Comparison of ENCODE assay signal across 20 cellular contexts in the genomic region with DNA sequence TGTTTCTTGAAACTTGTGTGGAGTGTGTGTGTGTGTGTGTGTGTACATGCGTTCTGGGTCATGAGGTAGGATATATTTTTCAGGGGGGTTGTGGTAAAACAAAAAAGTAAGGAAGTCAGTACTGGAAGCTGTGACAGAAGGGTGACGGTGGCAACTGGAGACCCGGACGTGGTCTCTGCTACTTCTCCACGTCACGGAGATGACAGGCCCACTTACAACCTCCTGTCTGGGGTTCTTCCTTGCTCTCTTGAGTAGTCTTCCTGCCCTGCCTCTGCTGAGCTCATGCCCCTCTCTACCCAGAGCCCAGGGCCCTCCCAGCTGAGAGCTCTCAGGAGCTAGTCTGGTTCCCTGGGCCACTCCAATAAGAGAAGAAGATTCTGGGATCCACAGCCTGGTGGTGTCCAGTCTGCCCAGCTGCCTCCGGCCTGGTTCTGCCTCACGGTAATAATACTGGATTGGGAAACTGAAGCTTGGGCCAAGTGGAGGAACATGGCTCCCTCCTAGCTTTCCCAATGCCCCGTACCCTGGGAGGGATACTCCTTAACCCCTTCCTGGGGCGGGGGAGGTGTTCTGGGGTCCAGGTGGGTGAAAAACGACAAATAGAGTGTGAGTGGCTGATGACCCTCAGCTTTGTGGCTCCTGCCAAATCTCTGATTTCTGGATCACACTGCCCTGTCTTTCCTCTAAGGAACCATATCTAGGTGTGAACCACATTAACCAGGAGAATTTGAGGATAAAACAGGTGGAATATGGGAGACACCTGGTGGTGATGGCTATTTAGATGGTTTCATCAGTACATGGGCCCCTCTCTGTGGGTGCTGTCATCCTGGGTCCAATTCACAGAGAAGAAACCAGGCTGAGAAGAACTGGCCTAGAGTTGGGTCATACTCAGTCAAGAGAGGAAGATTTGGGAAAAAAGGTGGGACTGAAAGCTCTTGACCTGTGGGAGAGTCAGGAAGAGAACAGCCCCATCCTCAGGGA. TPM values are rescaled to one million over a fixed set of nuclear protein-coding genes. Genes with fewer than 3 reads are reported as not detected.
DNase-seq lines count a peak whose midpoint lies in the region; ATAC-seq and TF ChIP-seq lines count a peak whose summit lies in the region.
"Had no signal": no experiment of that assay in that cellular context is flagged by ENCODE, and none has a peak within 500 bp of the region (broad histone marks: within the 10 kb centered on the region; RNA-seq: fewer than 3 reads in every experiment).

No MANE protein-coding gene starts in this region.

- intact Hi-C loops in activated CD8-positive, alpha-beta T cell treated with anti-CD3 and anti-CD28 coated beads for 36 hours (cut with micrococcal nuclease) = no loop called here
- intact Hi-C loops in HCT116 (cut with micrococcal nuclease) = no loop called here

- peak overlapping the region; percentile 72 for H3K27ac Mint-ChIP-seq in activated CD8-positive, alpha-beta T cell treated with anti-CD3 and anti-CD28 coated beads, Interleukin-2, amount 10 ng/mL, durations not matched to agents 7 days and 5 days
- H3K27ac Mint-ChIP-seq in activated CD8-positive, alpha-beta T cell treated with anti-CD3 and anti-CD28 coated beads for 36 hours = no peak overlapping the region
- H3K27ac Mint-ChIP-seq: CD8-positive, alpha-beta T cell; mesothelial cell of epicardium; stimulated activated naive CD8-positive, alpha-beta T cell treated with anti-CD3 and anti-CD28 coated beads, Interleukin-15, Interleukin-2, amounts not matched to agents 100 ng/mL and 50 ng/mL, for 24 hours had no signal

- no peak overlapping the region for H3K4me3 Mint-ChIP-seq in activated CD8-positive, alpha-beta T cell treated with anti-CD3 and anti-CD28 coated beads, Interleukin-2, amount 10 ng/mL, durations not matched to agents 7 days and 5 days
- no peak overlapping the region for H3K4me3 Mint-ChIP-seq in activated CD8-positive, alpha-beta T cell treated with anti-CD3 and anti-CD28 coated beads for 36 hours
- H3K4me3 Mint-ChIP-seq: CD8-positive, alpha-beta T cell; central memory CD8-positive, alpha-beta T cell; effector memory CD8-positive, alpha-beta T cell; mesothelial cell of epicardium; stimulated activated naive CD8-positive, alpha-beta T cell treated with anti-CD3 and anti-CD28 coated beads, Interleukin-15, Interleukin-2, amounts not matched to agents 100 ng/mL and 50 ng/mL, for 24 hours had no signal

- H3K4me3 ChIP-seq in HCT116 (replicated peaks in 1 of 2; ENCODE audit: low read depth in 1 of 2, low read length in 2 of 2) = no peak overlapping the region
- no peak overlapping the region for H3K4me3 ChIP-seq in neutrophil (ENCODE audit: low read depth in 1 of 2, low read length in 1 of 2)

- H3K27me3 Mint-ChIP-seq in activated CD8-positive, alpha-beta T cell treated with anti-CD3 and anti-CD28 coated beads, Interleukin-2, amount 10 ng/mL, durations not matched to agents 7 days and 5 days (ENCODE audit: low read depth) = no peaks in the 10 kb centered on the region
- H3K27me3 Mint-ChIP-seq in activated CD8-positive, alpha-beta T cell treated with anti-CD3 and anti-CD28 coated beads for 36 hours = no peaks in the 10 kb centered on the region
- H3K27me3 Mint-ChIP-seq: stimulated activated naive CD8-positive, alpha-beta T cell treated with anti-CD3 and anti-CD28 coated beads, Interleukin-15, Interleukin-2, amounts not matched to agents 100 ng/mL and 50 ng/mL, for 24 hours had no signal

- H2AFZ ChIP-seq in HCT116 (ENCODE audit: low read depth, low read length, poor library complexity, severe bottlenecking) = no peak overlapping the region

- CTCF ChIA-PET in activated CD8-positive, alpha-beta T cell treated with anti-CD3 and anti-CD28 coated beads, Interleukin-2, amount 10 ng/mL, durations not matched to agents 7 days and 5 days (lab: Charles Lee) = interaction anchor here (0.8 to 1.4 kb wide), 2 partner anchors 23 to 28 kb away, joined by 3 to 4 read pairs; no protein-coding TSS in a partner anchor
- CTCF ChIA-PET in activated CD8-positive, alpha-beta T cell treated with anti-CD3 and anti-CD28 coated beads for 36 hours (lab: Charles Lee) = interaction anchor here (1.1 to 1.7 kb wide), 2 partner anchors 20 to 28 kb away, joined by 3 to 7 read pairs; no protein-coding TSS in a partner anchor
- CTCF ChIA-PET in HCT116 (lab: Charles Lee) = interaction anchor here (0.8 to 1.7 kb wide), 3 partner anchors 22 to 265 kb away, joined by 3 to 6 read pairs (median 3); no protein-coding TSS in a partner anchor

- RAD21 ChIA-PET in HCT116 (lab: Charles Lee; ENCODE audit: low non-redundant PET in 1 of 2, low total read pairs in 2 of 2, uncharacterized antibody in 2 of 2, unreplicated experiment in 2 of 2) = interaction anchor here in 1 of 2 experiments (1.1 kb wide), 1 partner anchor 27 kb away, joined by 7 read pairs; the partner anchor contains the start of gene VEGFA

- no peaks in the 10 kb centered on the region for H3K9me2 ChIP-seq in HCT116 (ENCODE audit: insufficient read depth)

- BruUV-seq in HCT116 (replicated peaks; lab: Mats Ljungman, UMichigan) = no TSS peak

- H3K27me3 ChIP-seq in HCT116 (ENCODE audit: insufficient read depth, low read length) = no peaks in the 10 kb centered on the region
- H3K27me3 ChIP-seq in neutrophil = no peaks in the 10 kb centered on the region

- H3K9ac ChIP-seq in HCT116 (ENCODE audit: low read length) = no peak overlapping the region

- no peaks in the 10 kb centered on the region for H3K36me3 ChIP-seq in HCT116 (ENCODE audit: control insufficient read depth in 1 of 2, insufficient read depth in 2 of 2, low read length in 2 of 2)
- no peaks in the 10 kb centered on the region for H3K36me3 ChIP-seq in neutrophil
- H3K36me3 ChIP-seq: WERI-Rb-1 had no signal

- H3K79me2 ChIP-seq in HCT116 (ENCODE audit: insufficient read depth, low read length) = no peaks in the 10 kb centered on the region

- H3K27ac ChIP-seq in HCT116 (ENCODE audit: low read depth, low read length) = no peak overlapping the region
- H3K27ac ChIP-seq in neutrophil = peak overlapping the region; percentile 90
- H3K27ac ChIP-seq: WERI-Rb-1 had no signal

- peaks cover 30% of the 10 kb centered on the region for H3K4me1 Mint-ChIP-seq in activated CD8-positive, alpha-beta T cell treated with anti-CD3 and anti-CD28 coated beads, Interleukin-2, amount 10 ng/mL, durations not matched to agents 7 days and 5 days (ENCODE audit: low read depth)
- peaks cover 4% of the 10 kb centered on the region for H3K4me1 Mint-ChIP-seq in activated CD8-positive, alpha-beta T cell treated with anti-CD3 and anti-CD28 coated beads for 36 hours (ENCODE audit: low read depth)
- H3K4me1 Mint-ChIP-seq: central memory CD8-positive, alpha-beta T cell had no signal

- peak; percentile 33 for DNase-seq in activated CD8-positive, alpha-beta T cell treated with anti-CD3 and anti-CD28 coated beads, Interleukin-2, amount 10 ng/mL, durations not matched to agents 7 days and 5 days
- DNase-seq in activated CD8-positive, alpha-beta T cell treated with anti-CD3 and anti-CD28 coated beads for 36 hours = no peak
- no peak for DNase-seq in HCT116 (ENCODE audit: low read depth, low spot score)
- peak; percentile 46 for DNase-seq in UCSD-AML1 (lab: John Stamatoyannopoulos, UW; ENCODE audit: unreplicated experiment)
- DNase-seq: activated effector memory CD4-positive, alpha-beta T cell treated with Interleukin-2 at 50 U/mL for 16 hours; amygdala; CD8-positive, alpha-beta T cell; effector memory CD8-positive, alpha-beta T cell; EL; kidney glomerular epithelial cell; NCI-H1105 treated with DMSO at 0.1 percent for 48 hours; NCI-H748 treated with DMSO at 0.1 percent for 48 hours; WERI-Rb-1 had no signal

- no peak for TF ChIP-seq RAD21 in HCT116 (IDR thresholded peaks at IDR 0.05; ENCODE audit: low read depth)

- peak; percentile 21 for ATAC-seq in activated CD8-positive, alpha-beta T cell treated with anti-CD3 and anti-CD28 coated beads, Interleukin-2, amount 10 ng/mL, durations not matched to agents 7 days and 5 days
- ATAC-seq in activated CD8-positive, alpha-beta T cell treated with anti-CD3 and anti-CD28 coated beads for 36 hours = no peak
- ATAC-seq in HCT116 (no peak), HG03521 (IDR thresholded peaks at IDR 0.05; ENCODE audit: unreplicated experiment) (no peak), GM21825 (IDR thresholded peaks at IDR 0.05; ENCODE audit: unreplicated experiment) (no peak), GM18517 (IDR thresholded peaks at IDR 0.05; ENCODE audit: unreplicated experiment) (no peak)
- ATAC-seq: CD8-positive, alpha-beta T cell; effector memory CD8-positive, alpha-beta T cell had no signal

- H3K4me1 ChIP-seq in HCT116 (ENCODE audit: control insufficient read depth in 1 of 2, insufficient read depth in 2 of 2, low read length in 2 of 2) (peaks cover 24 to 37% of the 10 kb centered on the region in 2 experiments), neutrophil (ENCODE audit: control insufficient read depth in 1 of 2, insufficient read depth in 1 of 2, low read depth in 1 of 2, low read length in 1 of 2) (peaks cover 79 to 81% of the 10 kb centered on the region in 2 experiments)

- no peak overlapping the region for H3K4me2 ChIP-seq in HCT116 (ENCODE audit: low read length)

- H3K9me3 ChIP-seq in HCT116 (ENCODE audit: control insufficient read depth in 1 of 2, insufficient read depth in 1 of 2, low read depth in 1 of 2, low read length in 2 of 2) (no peaks in the 10 kb centered on the region), neutrophil (no peaks in the 10 kb centered on the region)

- POLR2A ChIA-PET in activated CD8-positive, alpha-beta T cell treated with anti-CD3 and anti-CD28 coated beads, Interleukin-2, amount 10 ng/mL, durations not matched to agents 7 days and 5 days (lab: Charles Lee) = no interaction called here
- POLR2A ChIA-PET in activated CD8-positive, alpha-beta T cell treated with anti-CD3 and anti-CD28 coated beads for 36 hours (lab: Charles Lee) = no interaction called here
- POLR2A ChIA-PET in HCT116 (lab: Charles Lee) = interaction anchor here (1.5 kb wide), 1 partner anchor 27 kb away, joined by 4 read pairs; the partner anchor contains the start of gene VEGFA

- no peaks in the 10 kb centered on the region for H4K20me1 ChIP-seq in HCT116 (ENCODE audit: insufficient read depth)

- no peaks in the 10 kb centered on the region for H3K36me3 Mint-ChIP-seq in activated CD8-positive, alpha-beta T cell treated with anti-CD3 and anti-CD28 coated beads, Interleukin-2, amount 10 ng/mL, durations not matched to agents 7 days and 5 days (ENCODE audit: low read depth)
- H3K36me3 Mint-ChIP-seq in activated CD8-positive, alpha-beta T cell treated with anti-CD3 and anti-CD28 coated beads for 36 hours (ENCODE audit: low read depth) = no peaks in the 10 kb centered on the region
- H3K36me3 Mint-ChIP-seq: CD8-positive, alpha-beta T cell; mesothelial cell of epicardium had no signal

- H3K9me3 Mint-ChIP-seq in activated CD8-positive, alpha-beta T cell treated with anti-CD3 and anti-CD28 coated beads, Interleukin-2, amount 10 ng/mL, durations not matched to agents 7 days and 5 days (ENCODE audit: insufficient read depth) = no peaks in the 10 kb centered on the region
- H3K9me3 Mint-ChIP-seq in activated CD8-positive, alpha-beta T cell treated with anti-CD3 and anti-CD28 coated beads for 36 hours = no peaks in the 10 kb centered on the region
- H3K9me3 Mint-ChIP-seq: CD8-positive, alpha-beta T cell; central memory CD8-positive, alpha-beta T cell; effector memory CD8-positive, alpha-beta T cell; mesothelial cell of epicardium; stimulated activated naive CD8-positive, alpha-beta T cell treated with anti-CD3 and anti-CD28 coated beads, Interleukin-15, Interleukin-2, amounts not matched to agents 100 ng/mL and 50 ng/mL, for 24 hours had no signal

- TF ChIP-seq CTCF in activated CD8-positive, alpha-beta T cell treated with anti-CD3 and anti-CD28 coated beads for 36 hours (IDR thresholded peaks at IDR 0.05) = no peak
- peak in 2 of 3 experiments; percentile 17 to 35; a peak in 2 of 6 replicates for TF ChIP-seq CTCF in HCT116 (IDR thresholded peaks at IDR 0.05 in 2 of 3, conservative IDR thresholded peaks at IDR 0.05 in 1 of 3; ENCODE audit: borderline replicate concordance in 1 of 3, insufficient read depth in 1 of 3, low read depth in 2 of 3, low read length in 2 of 3)
- TF ChIP-seq CTCF in neutrophil (IDR thresholded peaks at IDR 0.05) = no peak

- no peak for TF ChIP-seq POLR2A in HCT116 (IDR thresholded peaks at IDR 0.05; ENCODE audit: borderline replicate concordance, extremely low read depth, insufficient read depth, insufficient read length)

RNA-seq across cellular contexts. Expression of gene VEGFA, which starts 27.2 kb away (rescaled TPM):
- 10 to 100 TPM; 37.9 to 39.3 TPM for total RNA-seq in activated CD8-positive, alpha-beta T cell treated with anti-CD3 and anti-CD28 coated beads, Interleukin-2, amount 10 ng/mL, durations not matched to agents 7 days and 5 days
- total RNA-seq in activated CD8-positive, alpha-beta T cell treated with anti-CD3 and anti-CD28 coated beads for 36 hours = 100 to 1,000 TPM in 1 of 2 experiments, 10 to 100 TPM in 1; 93.7 to 104 TPM
- total RNA-seq in HCT116 (2021; ENCODE audit: unreplicated experiment) = 112 TPM
- 196 and 304 TPM in 2 replicates for polyA plus RNA-seq in HCT116 (2012)

Comparison
In these comparisons a context has a peak if more than half of its experiments do, and no peak if none do; other contexts are left out.
1. DNase-seq: peak in activated CD8-positive, alpha-beta T cell treated with anti-CD3 and anti-CD28 coated beads, Interleukin-2, amount 10 ng/mL, durations not matched to agents 7 days and 5 days (single experiment) and UCSD-AML1 (single experiment); none in activated CD8-positive, alpha-beta T cell treated with anti-CD3 and anti-CD28 coated beads for 36 hours (single experiment) and HCT116 (single experiment).
2. CTCF ChIP-seq: peak in HCT116 (2 of 3); none in activated CD8-positive, alpha-beta T cell treated with anti-CD3 and anti-CD28 coated beads for 36 hours (single experiment) and neutrophil (single experiment).